8 cellular contexts compared by ENCODE assay signal in the genomic region with DNA sequence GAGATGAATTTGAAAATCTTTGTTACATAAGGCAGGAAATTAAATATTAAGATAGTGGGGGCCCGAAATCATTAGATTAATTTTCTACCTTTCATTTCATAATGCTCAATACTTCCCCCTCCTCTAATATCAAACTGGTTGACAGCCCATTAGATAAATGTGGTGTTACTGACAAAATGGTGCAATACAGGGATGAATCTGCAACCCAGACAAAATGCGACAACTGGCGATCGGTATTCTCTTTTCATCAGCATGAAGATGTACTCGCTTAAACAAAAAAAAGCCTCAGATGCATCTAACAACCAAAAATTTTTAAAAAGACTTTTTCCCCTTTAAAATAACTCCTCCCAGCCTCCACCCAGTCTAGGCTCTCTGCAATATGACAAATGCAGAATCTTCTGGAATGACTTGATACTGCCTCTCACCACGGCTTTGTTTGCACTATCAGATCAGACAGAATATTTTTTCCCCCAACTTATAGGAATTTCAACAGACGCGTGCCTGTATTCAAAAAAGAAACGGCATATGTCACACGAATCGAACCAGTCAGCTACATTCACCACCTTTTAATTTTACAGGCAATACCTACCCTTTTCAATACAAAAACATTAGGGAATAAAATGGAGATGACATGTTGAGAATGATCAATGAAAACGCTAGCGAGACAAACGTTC. TPM values are rescaled to one million over a fixed set of nuclear protein-coding genes. Genes with fewer than 3 reads are reported as not detected.
DNase-seq lines count a peak whose midpoint lies in the region; ATAC-seq and TF ChIP-seq lines count a peak whose summit lies in the region.

No MANE protein-coding gene starts in this region.

- no peak for TF ChIP-seq POLR2A in suprapubic skin (IDR thresholded peaks at IDR 0.05)

- H3K36me3 ChIP-seq in suprapubic skin = no peaks in the 10 kb centered on the region

- no peak for TF ChIP-seq CTCF in suprapubic skin (IDR thresholded peaks at IDR 0.05)

- WGBS in suprapubic skin = 2% methylated on average over 14 of the region's 14 CpGs

- H3K4me1 ChIP-seq in suprapubic skin = peaks cover 41% of the 10 kb centered on the region

- DNase-seq in activated naive CD4-positive, alpha-beta T cell treated with anti-CD3 and anti-CD28 coated beads for 36 hours = no peak
- no peak for DNase-seq in activated naive CD4-positive, alpha-beta T cell treated with anti-CD3 and anti-CD28 coated beads, Interleukin-2, amount 50 U/mL, for 16 hours
- peak; percentile 57 for DNase-seq in inferior parietal cortex (ENCODE audit: extremely low spot score)
- no peak for DNase-seq in suprapubic skin (ENCODE audit: low spot score in 2 of 2)
- DNase-seq in stimulated activated CD4-positive, alpha-beta T cell treated with anti-CD3 and anti-CD28 coated beads, Interleukin-1b, Interleukin-23, amount 100 ng/mL, for 48 hours = no peak

- H3K9me3 Mint-ChIP-seq in activated naive CD4-positive, alpha-beta T cell treated with anti-CD3 and anti-CD28 coated beads for 36 hours = no peaks in the 10 kb centered on the region
- H3K9me3 Mint-ChIP-seq in activated T-helper 17 cell treated with anti-CD3 and anti-CD28 coated beads, Interleukin-2, amount 50 U/mL, for 72 hours = no peaks in the 10 kb centered on the region

- no peak for TF ChIP-seq EP300 in suprapubic skin (IDR thresholded peaks at IDR 0.05)

- H3K27me3 Mint-ChIP-seq in activated naive CD4-positive, alpha-beta T cell treated with anti-CD3 and anti-CD28 coated beads for 36 hours (ENCODE audit: low read depth) = no peaks in the 10 kb centered on the region
- no peaks in the 10 kb centered on the region for H3K27me3 Mint-ChIP-seq in activated T-helper 17 cell treated with anti-CD3 and anti-CD28 coated beads, Interleukin-2, amount 50 U/mL, for 72 hours

- H3K36me3 Mint-ChIP-seq in activated naive CD4-positive, alpha-beta T cell treated with anti-CD3 and anti-CD28 coated beads for 36 hours (ENCODE audit: low read depth) = peaks cover 36% of the 10 kb centered on the region
- peaks cover 64% of the 10 kb centered on the region for H3K36me3 Mint-ChIP-seq in activated T-helper 17 cell treated with anti-CD3 and anti-CD28 coated beads, Interleukin-2, amount 50 U/mL, for 72 hours (ENCODE audit: low read depth)

- peak overlapping the region; percentile 94 for H3K27ac Mint-ChIP-seq in activated naive CD4-positive, alpha-beta T cell treated with anti-CD3 and anti-CD28 coated beads for 36 hours
- H3K27ac Mint-ChIP-seq in activated T-helper 17 cell treated with anti-CD3 and anti-CD28 coated beads, Interleukin-2, amount 50 U/mL, for 72 hours = peak overlapping the region; percentile 95

- H3K9me3 ChIP-seq in suprapubic skin = no peaks in the 10 kb centered on the region

- CTCF ChIA-PET in activated naive CD4-positive, alpha-beta T cell treated with anti-CD3 and anti-CD28 coated beads for 36 hours (lab: Charles Lee) = no interaction called here

- H3K4me3 ChIP-seq in suprapubic skin = peak overlapping the region; percentile 94

- intact Hi-C loops in activated naive CD4-positive, alpha-beta T cell treated with anti-CD3 and anti-CD28 coated beads for 36 hours (cut with micrococcal nuclease) = loop anchor here (1.0 to 5.0 kb wide), 8 partner anchors 14 to 1180 kb away; a partner anchor contains a TSS

- H3K4me3 Mint-ChIP-seq in activated naive CD4-positive, alpha-beta T cell treated with anti-CD3 and anti-CD28 coated beads for 36 hours = peak overlapping the region; percentile 91
- peak overlapping the region; percentile 97 for H3K4me3 Mint-ChIP-seq in activated T-helper 17 cell treated with anti-CD3 and anti-CD28 coated beads, Interleukin-2, amount 50 U/mL, for 72 hours

- no peak for ATAC-seq in activated T-helper 17 cell treated with anti-CD3 and anti-CD28 coated beads, Interleukin-2, amount 50 U/mL, for 72 hours (replicated peaks)
- no peak for ATAC-seq in GM18868 (IDR thresholded peaks at IDR 0.05; ENCODE audit: unreplicated experiment)
- ATAC-seq in GM18502 (IDR thresholded peaks at IDR 0.05; ENCODE audit: poor library complexity, unreplicated experiment) = no peak

- H3K27me3 ChIP-seq in suprapubic skin = no peaks in the 10 kb centered on the region

- peaks cover 49% of the 10 kb centered on the region for H3K4me1 Mint-ChIP-seq in activated naive CD4-positive, alpha-beta T cell treated with anti-CD3 and anti-CD28 coated beads for 36 hours (ENCODE audit: low read depth)
- peaks cover 29% of the 10 kb centered on the region for H3K4me1 Mint-ChIP-seq in activated T-helper 17 cell treated with anti-CD3 and anti-CD28 coated beads, Interleukin-2, amount 50 U/mL, for 72 hours

- H3K27ac ChIP-seq in suprapubic skin = peak overlapping the region; percentile 98

RNA-seq across cellular contexts. Expression of a gene that starts 1.3 kb away (rescaled TPM):
- 10 to 100 TPM; 95.3 to 96.9 TPM for total RNA-seq in activated naive CD4-positive, alpha-beta T cell treated with anti-CD3 and anti-CD28 coated beads for 36 hours
- total RNA-seq in activated T-helper 17 cell treated with anti-CD3 and anti-CD28 coated beads, Interleukin-2, amount 50 U/mL, for 72 hours = 100 to 1,000 TPM; 118 to 156 TPM
- 10 to 100 TPM; 47.4 to 67.6 (median 65.8) TPM for total RNA-seq in suprapubic skin

RNA-seq across cellular contexts. Expression of a gene that starts 52.0 kb away (rescaled TPM):
- under 1 TPM; 0.57 to 0.62 TPM for total RNA-seq in activated naive CD4-positive, alpha-beta T cell treated with anti-CD3 and anti-CD28 coated beads for 36 hours
- total RNA-seq in activated T-helper 17 cell treated with anti-CD3 and anti-CD28 coated beads, Interleukin-2, amount 50 U/mL, for 72 hours = under 1 TPM; 0.50 to 0.61 TPM
- under 1 TPM in 2 of 4 donors, not detected in 2; 0.42 to 0.95 TPM for total RNA-seq in suprapubic skin

RNA-seq across cellular contexts. Expression of a gene that starts 55.0 kb away (rescaled TPM):
- 100 to 1,000 TPM; 106 to 115 TPM for total RNA-seq in activated naive CD4-positive, alpha-beta T cell treated with anti-CD3 and anti-CD28 coated beads for 36 hours
- total RNA-seq in activated T-helper 17 cell treated with anti-CD3 and anti-CD28 coated beads, Interleukin-2, amount 50 U/mL, for 72 hours = 10 to 100 TPM; 28.0 to 71.7 TPM
- total RNA-seq in suprapubic skin = 1,000 to 10,000 TPM in 3 of 4 donors, 100 to 1,000 TPM in 1; 981 to 2,288 (median 2,045) TPM

Comparison
In these comparisons a context has a peak if more than half of its experiments do, and no peak if none do; other contexts are left out.
1. RNA of a gene that starts 55.0 kb away (total RNA-seq): 981 to 2,288 TPM in suprapubic skin; 106 to 115 TPM in activated naive CD4-positive, alpha-beta T cell treated with anti-CD3 and anti-CD28 coated beads for 36 hours and 28.0 to 71.7 TPM in activated T-helper 17 cell treated with anti-CD3 and anti-CD28 coated beads, Interleukin-2, amount 50 U/mL, for 72 hours; every median in the first group is over 4 times any median in the second.